Comparison of ENCODE assay signal across 8 cellular contexts in the genomic region with DNA sequence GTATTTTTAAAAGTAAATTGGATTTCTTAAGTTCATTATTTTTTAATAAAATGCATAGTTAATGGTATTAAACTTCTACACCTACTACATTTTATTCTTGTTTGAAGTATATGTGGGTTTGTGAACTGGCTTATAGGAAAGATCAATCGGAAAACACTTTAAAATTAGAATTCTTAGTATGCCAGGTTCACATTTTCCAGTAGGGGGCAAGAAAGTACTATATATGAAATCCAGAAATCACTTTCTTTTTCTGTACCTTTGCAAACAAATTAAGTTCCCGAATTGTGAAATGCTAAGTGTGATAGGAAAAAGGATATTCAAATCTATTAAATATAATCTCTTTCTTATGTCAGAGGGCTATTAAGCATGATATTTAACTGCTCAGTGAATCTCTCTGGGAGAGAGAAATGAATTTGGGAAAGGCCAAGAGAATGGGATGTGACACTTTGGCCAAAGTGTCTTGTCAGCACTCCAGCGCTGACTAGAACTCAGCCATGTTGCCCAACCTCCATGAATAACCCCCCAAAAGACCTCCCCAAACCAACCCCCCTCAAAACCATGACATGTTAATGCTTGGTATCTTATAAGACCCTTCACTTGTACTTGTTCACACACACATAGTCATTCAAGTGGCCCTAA.
DNase-seq lines count a peak whose midpoint lies in the region; ATAC-seq and TF ChIP-seq lines count a peak whose summit lies in the region.

No MANE protein-coding gene starts in this region.

- H3K4me1 Mint-ChIP-seq in nephron, result peaks cover 13% of the 10 kb centered on the region

- H3K27ac Mint-ChIP-seq in nephron, result no peak overlapping the region

- intact Hi-C loops in left ventricle myocardium inferior (cut with micrococcal nuclease), result no loop called here
- intact Hi-C loops in Right ventricle myocardium inferior (cut with DNase I), result loop anchor here (5.0 kb wide), 1 partner anchor 598 kb away; no protein-coding TSS in a partner anchor

- no peaks in the 10 kb centered on the region for H3K4me1 ChIP-seq in left ventricle myocardium inferior

- peak; percentile 71 for TF ChIP-seq CTCF in left ventricle myocardium inferior (IDR thresholded peaks at IDR 0.05; ENCODE audit: borderline replicate concordance)
- TF ChIP-seq CTCF in brain microvascular endothelial cell (IDR thresholded peaks at IDR 0.05; ENCODE audit: low read depth, low read length, missing control alignments), result peak; percentile 34
- TF ChIP-seq CTCF in nephron (IDR thresholded peaks at IDR 0.05; ENCODE audit: unreplicated experiment in 3 of 3), result peak; percentile 63 to 82 (median 70)

- no peaks in the 10 kb centered on the region for H3K9me3 Mint-ChIP-seq in nephron

- H3K36me3 ChIP-seq in left ventricle myocardium inferior (no peaks in the 10 kb centered on the region), brain microvascular endothelial cell (replicated peaks) (no peaks in the 10 kb centered on the region)

- in situ Hi-C loops in brain microvascular endothelial cell (cut with HindIII; ENCODE audit: low pct_ligation_motif_present, low sequenced_read_pairs), result no loop called here

- H3K27me3 Mint-ChIP-seq in nephron (ENCODE audit: low read depth), result no peaks in the 10 kb centered on the region

- H3K27ac ChIP-seq in left ventricle myocardium inferior (replicated peaks) (no peak overlapping the region), brain microvascular endothelial cell (no peak overlapping the region)

- H3K27me3 ChIP-seq in left ventricle myocardium inferior (ENCODE audit: low read depth), result no peaks in the 10 kb centered on the region
- H3K27me3 ChIP-seq in brain microvascular endothelial cell (replicated peaks), result no peaks in the 10 kb centered on the region

- no peak for DNase-seq in left ventricle myocardium inferior
- no peak for DNase-seq in Right ventricle myocardium inferior (ENCODE audit: missing footprints)
- DNase-seq in NCI-H146 (lab: John Stamatoyannopoulos, UW), result peak; percentile 64
- no peak for DNase-seq in brain microvascular endothelial cell
- DNase-seq in activated CD4-positive, alpha-beta T cell treated with anti-CD3 and anti-CD28 coated beads for 48 hours, result no peak
- DNase-seq in GDM1 (lab: John Stamatoyannopoulos, UW), result no peak

- H3K4me3 ChIP-seq in left ventricle myocardium inferior, result no peak overlapping the region
- H3K4me3 ChIP-seq in brain microvascular endothelial cell (ENCODE audit: low read depth, low read length), result no peak overlapping the region

- ATAC-seq in Right ventricle myocardium inferior (no peak), GM18520 (IDR thresholded peaks at IDR 0.05; ENCODE audit: unreplicated experiment) (no peak)

- H3K9me3 ChIP-seq in left ventricle myocardium inferior (replicated peaks), result no peaks in the 10 kb centered on the region

- H3K4me3 Mint-ChIP-seq in nephron, result no peak overlapping the region

- no peaks in the 10 kb centered on the region for H3K36me3 Mint-ChIP-seq in nephron (ENCODE audit: low read depth)
